ENCODE assay signal across 10 cellular contexts in genomic region chr17:968812-969766, GRCh38. TPM values are rescaled to one million over a fixed set of nuclear protein-coding genes. Genes with fewer than 3 reads are reported as not detected.
A peak's percentile ranks its signal among the peaks of the same experiment; 100 is the strongest.
DNase-seq lines count a peak whose midpoint lies in the region; ATAC-seq and TF ChIP-seq lines count a peak whose summit lies in the region.
"Had no signal": no experiment of that assay in that cellular context is flagged by ENCODE, and none has a peak within 500 bp of the region (broad histone marks: within the 10 kb centered on the region; RNA-seq: fewer than 3 reads in every experiment).

No MANE protein-coding gene starts in this region.

- no peak for TF ChIP-seq CTCF in HCT116 (IDR thresholded peaks at IDR 0.05 in 2 of 3, conservative IDR thresholded peaks at IDR 0.05 in 1 of 3; ENCODE audit: borderline replicate concordance in 1 of 3, insufficient read depth in 1 of 3, low read depth in 2 of 3, low read length in 2 of 3)
- TF ChIP-seq CTCF in WI38 (IDR thresholded peaks at IDR 0.05; ENCODE audit: low read depth, low read length) = no peak
- no peak for TF ChIP-seq CTCF in hepatocyte (IDR thresholded peaks at IDR 0.05; ENCODE audit: poor library complexity)

- H3K79me2 ChIP-seq in HCT116 (ENCODE audit: insufficient read depth, low read length) (peaks cover 92% of the 10 kb centered on the region), hepatocyte (peaks cover 95% of the 10 kb centered on the region)

- intact Hi-C loops in HCT116 (cut with micrococcal nuclease) = no loop called here

- no peaks in the 10 kb centered on the region for H3K9me2 ChIP-seq in HCT116 (ENCODE audit: insufficient read depth)
- no peaks in the 10 kb centered on the region for H3K9me2 ChIP-seq in hepatocyte (replicated peaks; ENCODE audit: insufficient read depth)

- no peak for TF ChIP-seq POLR2A in HCT116 (IDR thresholded peaks at IDR 0.05; ENCODE audit: borderline replicate concordance, extremely low read depth, insufficient read depth, insufficient read length)

- 0 out of 2 replicates have a peak, but pooled peaks have one; percentile 10 for TF ChIP-seq RAD21 in HCT116 (IDR thresholded peaks at IDR 0.05; ENCODE audit: low read depth)

- ATAC-seq in HCT116 (peak; percentile 41), GM19324 (IDR thresholded peaks at IDR 0.05; ENCODE audit: low FRiP score, unreplicated experiment) (no peak), GM18870 (IDR thresholded peaks at IDR 0.05; ENCODE audit: unreplicated experiment) (no peak)
- ATAC-seq: body of pancreas had no signal

- H2AFZ ChIP-seq in HCT116 (ENCODE audit: low read depth, low read length, poor library complexity, severe bottlenecking) (no peak overlapping the region), hepatocyte (no peak overlapping the region)

- DNase-seq in HCT116 (ENCODE audit: low read depth, low spot score) (peak; percentile 62), hepatocyte (ENCODE audit: low spot score) (peak; percentile 65), C1 segment of cervical spinal cord (lab: John Stamatoyannopoulos, UW) (no peak)
- DNase-seq: activated CD8-positive, alpha-beta memory T cell treated with anti-CD3 and anti-CD28 coated beads for 24 hours; body of pancreas; head of caudate nucleus had no signal

- RAD21 ChIA-PET in HCT116 (lab: Charles Lee; ENCODE audit: low non-redundant PET in 1 of 2, low total read pairs in 2 of 2, uncharacterized antibody in 2 of 2, unreplicated experiment in 2 of 2) = no interaction called here

- H3K27me3 ChIP-seq in HCT116 (ENCODE audit: insufficient read depth, low read length) (no peaks in the 10 kb centered on the region), hepatocyte (no peaks in the 10 kb centered on the region), skeletal muscle tissue (ENCODE audit: control insufficient read depth in 3 of 3, insufficient read depth in 3 of 3, low read length in 3 of 3) (no peaks in the 10 kb centered on the region)
- H3K27me3 ChIP-seq: body of pancreas had no signal

- H3K36me3 ChIP-seq in HCT116 (ENCODE audit: control insufficient read depth in 1 of 2, insufficient read depth in 2 of 2, low read length in 2 of 2) = 0 out of 4 replicates have a peak, but pooled peaks cover 0 to 4% of the 10 kb centered on the region in 2 experiments
- no peaks in the 10 kb centered on the region for H3K36me3 ChIP-seq in hepatocyte (replicated peaks; ENCODE audit: insufficient read depth, low read depth)
- no peaks in the 10 kb centered on the region for H3K36me3 ChIP-seq in skeletal muscle tissue (ENCODE audit: control insufficient read depth in 3 of 3, insufficient read depth in 3 of 3, low read length in 3 of 3)

- H3K9ac ChIP-seq in HCT116 (ENCODE audit: low read length) = peak overlapping the region; percentile 59
- H3K9ac ChIP-seq in skeletal muscle tissue (ENCODE audit: low read depth in 1 of 3, low read length in 3 of 3) = peak overlapping the region; percentile 52 to 66 (median 64)

- H3K4me1 ChIP-seq in HCT116 (ENCODE audit: control insufficient read depth in 1 of 2, insufficient read depth in 2 of 2, low read length in 2 of 2) = peaks cover 54 to 91% of the 10 kb centered on the region in 2 experiments
- H3K4me1 ChIP-seq in hepatocyte (ENCODE audit: insufficient read depth) = peaks cover 44% of the 10 kb centered on the region
- peaks cover 14 to 27% (median 16%) of the 10 kb centered on the region in 3 donors for H3K4me1 ChIP-seq in skeletal muscle tissue (ENCODE audit: control insufficient read depth in 3 of 3, insufficient read depth in 3 of 3, low read length in 3 of 3)
- H3K4me1 ChIP-seq: body of pancreas had no signal

- H3K9me3 ChIP-seq in HCT116 (ENCODE audit: control insufficient read depth in 1 of 2, insufficient read depth in 1 of 2, low read depth in 1 of 2, low read length in 2 of 2) = no peaks in the 10 kb centered on the region
- H3K9me3 ChIP-seq in hepatocyte (ENCODE audit: low read depth) = no peaks in the 10 kb centered on the region
- H3K9me3 ChIP-seq in skeletal muscle tissue (ENCODE audit: control insufficient read depth in 3 of 3, low read length in 3 of 3) = no peaks in the 10 kb centered on the region
- H3K9me3 ChIP-seq: body of pancreas had no signal

- H4K20me1 ChIP-seq in HCT116 (ENCODE audit: insufficient read depth) = no peaks in the 10 kb centered on the region
- no peaks in the 10 kb centered on the region for H4K20me1 ChIP-seq in hepatocyte (ENCODE audit: insufficient read depth, poor library complexity, severe bottlenecking)

- 52% methylated on average over 24 of the region's 24 CpGs for WGBS in hepatocyte (ENCODE audit: low lambda C conversion rate, missing lambda C conversion rate)

- BruUV-seq in HCT116 (replicated peaks; lab: Mats Ljungman, UMichigan) = TSS peak; percentile 15

- CTCF ChIA-PET in HCT116 (lab: Charles Lee) = no interaction called here

- H3K27ac ChIP-seq in HCT116 (ENCODE audit: low read depth, low read length) = peak overlapping the region; percentile 65
- H3K27ac ChIP-seq in hepatocyte = peak overlapping the region; percentile 92
- peak overlapping the region; percentile 45 for H3K27ac ChIP-seq in skeletal muscle tissue (ENCODE audit: low read depth, low read length)
- H3K27ac ChIP-seq: body of pancreas had no signal

- POLR2A ChIA-PET in HCT116 (lab: Charles Lee) = interaction anchor here (1.1 to 1.8 kb wide), 2 partner anchors 11 to 40 kb away, joined by 4 read pairs; partner anchors contain the start of gene NXN

- H3K4me2 ChIP-seq in HCT116 (ENCODE audit: low read length) = peak overlapping the region; percentile 71
- peak overlapping the region; percentile 77 for H3K4me2 ChIP-seq in hepatocyte

- H3K4me3 ChIP-seq in HCT116 (replicated peaks in 1 of 2; ENCODE audit: low read depth in 1 of 2, low read length in 2 of 2) (peak overlapping the region; percentile 33 to 43), WI38 (ENCODE audit: low read depth, low read length) (peak overlapping the region; percentile 37), hepatocyte (peak overlapping the region; percentile 16), skeletal muscle tissue (ENCODE audit: low read length in 3 of 3) (peak overlapping the region; percentile 30 to 67 (median 56))
- H3K4me3 ChIP-seq: body of pancreas had no signal

TF ChIP-seq in HCT116, 20 proteins besides CTCF, POLR2A, EP300 and RAD21 (continues in another document):
- peak; percentile 56 for TF ChIP-seq JUND (IDR thresholded peaks at IDR 0.05)
- TF ChIP-seq SRF (IDR thresholded peaks at IDR 0.05; ENCODE audit: low read depth) = no peak
- no peak for TF ChIP-seq ZNF274 (IDR thresholded peaks at IDR 0.05; ENCODE audit: low read depth, low read length)
- no peak for TF ChIP-seq ZFX (IDR thresholded peaks at IDR 0.05)
- TF ChIP-seq TCF7L2 (IDR thresholded peaks at IDR 0.05; ENCODE audit: borderline replicate concordance, extremely low read depth, insufficient read depth, insufficient read length) = no peak
- no peak for TF ChIP-seq ELF1 (IDR thresholded peaks at IDR 0.05; ENCODE audit: borderline replicate concordance, low read depth)
- TF ChIP-seq EZH2phosphoT487 (IDR thresholded peaks at IDR 0.05; ENCODE audit: borderline replicate concordance) = no peak
- TF ChIP-seq EZH2 (IDR thresholded peaks at IDR 0.05) = no peak
- no peak for TF ChIP-seq ATF3 (IDR thresholded peaks at IDR 0.05)
- TF ChIP-seq EGR1 (IDR thresholded peaks at IDR 0.05; ENCODE audit: low read depth) = no peak
- no peak for TF ChIP-seq ZBTB33 (IDR thresholded peaks at IDR 0.05; ENCODE audit: extremely low read depth, insufficient replicate concordance, low read length)
- TF ChIP-seq SIN3A (IDR thresholded peaks at IDR 0.05; ENCODE audit: low read depth) = 0 out of 2 replicates have a peak, but pooled peaks have one; percentile 54
- TF ChIP-seq SP1 (IDR thresholded peaks at IDR 0.05; ENCODE audit: low read depth) = peak; percentile 42

RNA-seq across cellular contexts. Expression of gene NXN, which starts 10.5 kb away (rescaled TPM):
- total RNA-seq in HCT116 (2021; ENCODE audit: unreplicated experiment) (83.7 TPM), hepatocyte (55.0 and 58.7 TPM in 2 replicates), skeletal muscle tissue (33.9 TPM)
- 60.7 and 64.7 TPM in 2 replicates for polyA plus RNA-seq in HCT116 (2012)
- 74.1 and 88.0 TPM in 2 replicates for polyA plus RNA-seq in hepatocyte

RNA-seq across cellular contexts. Expression of gene TIMM22, which starts 27.8 kb away (rescaled TPM):
- 14.0 TPM for total RNA-seq in HCT116 (2021; ENCODE audit: unreplicated experiment)
- polyA plus RNA-seq in HCT116 (2012) = 8.4 and 9.6 TPM in 2 replicates
- total RNA-seq in hepatocyte = 16.2 and 16.7 TPM in 2 replicates
- 18.4 and 25.3 TPM in 2 replicates for polyA plus RNA-seq in hepatocyte
- total RNA-seq in skeletal muscle tissue = 15.1 TPM

Comparison
In these comparisons a context has a peak if more than half of its experiments do, and no peak if none do; other contexts are left out.
1. DNase-seq: peak in HCT116 (single experiment) and hepatocyte (single experiment); none in C1 segment of cervical spinal cord (0 of 14).
2. Peak in every context shown above with its lines, with median percentiles within 50 percentile points of each other: H3K27ac ChIP-seq and H3K4me3 ChIP-seq.